In genomic region chr5:125660231-125660895, GRCh38 we compare ENCODE assay signal across 25 cellular contexts.
DNase-seq lines count a peak whose midpoint lies in the region; ATAC-seq and TF ChIP-seq lines count a peak whose summit lies in the region.
"Had no signal": no experiment of that assay in that cellular context is flagged by ENCODE, and none has a peak within 500 bp of the region (broad histone marks: within the 10 kb centered on the region; RNA-seq: fewer than 3 reads in every experiment).

No MANE protein-coding gene starts in this region.

- H3K27ac ChIP-seq in GM23338 (ENCODE audit: low read depth): no peak overlapping the region
- H3K27ac ChIP-seq: gastroesophageal sphincter, HL-60, VCaP had no signal

- H3K9me2 ChIP-seq in GM23338 (ENCODE audit: insufficient read depth): peaks cover 10% of the 10 kb centered on the region; the same call in 1 of the 2 replicates

- H3K27ac Mint-ChIP-seq in GM23338 (no peak overlapping the region), nephron (peak overlapping the region; percentile 52 to 82 (median 57))
- H3K27ac Mint-ChIP-seq: activated CD4-positive, alpha-beta T cell treated with anti-CD3 and anti-CD28 coated beads, Interleukin-2, amount 10 ng/mL, durations not matched to agents 7 days and 5 days; activated CD8-positive, alpha-beta memory T cell treated with anti-CD3 and anti-CD28 coated beads, Interleukin-2, amount 10 ng/mL, durations not matched to agents 7 days and 5 days; activated naive CD4-positive, alpha-beta T cell treated with anti-CD3 and anti-CD28 coated beads for 36 hours; CD4-positive, alpha-beta memory T cell had no signal

- no peak overlapping the region for H2AFZ ChIP-seq in GM23338

- H4K20me1 ChIP-seq in GM23338 (replicated peaks; ENCODE audit: insufficient read depth): no peaks in the 10 kb centered on the region

- H3K27me3 Mint-ChIP-seq in GM23338 (ENCODE audit: insufficient read depth, low read depth, poor library complexity) (peaks cover 2% of the 10 kb centered on the region), nephron (ENCODE audit: low read depth) (no peaks in the 10 kb centered on the region)
- H3K27me3 Mint-ChIP-seq: activated CD4-positive, alpha-beta T cell treated with anti-CD3 and anti-CD28 coated beads, Interleukin-2, amount 10 ng/mL, durations not matched to agents 7 days and 5 days; activated CD8-positive, alpha-beta memory T cell treated with anti-CD3 and anti-CD28 coated beads, Interleukin-2, amount 10 ng/mL, durations not matched to agents 7 days and 5 days; CD4-positive, alpha-beta memory T cell had no signal

- no peaks in the 10 kb centered on the region for H3K79me2 ChIP-seq in GM23338 (replicated peaks; ENCODE audit: insufficient read depth)

- H3K4me3 ChIP-seq in GM23338: no peak overlapping the region
- H3K4me3 ChIP-seq: gastroesophageal sphincter, lung, smooth muscle cell had no signal

- no peaks in the 10 kb centered on the region for H3F3A ChIP-seq in GM23338 (replicated peaks; ENCODE audit: low read depth)

- 0 out of 2 replicates have a peak, but pooled peaks cover 2% of the 10 kb centered on the region for H3K36me3 ChIP-seq in GM23338 (ENCODE audit: insufficient read depth)
- H3K36me3 ChIP-seq: gastroesophageal sphincter had no signal

- no peak for TF ChIP-seq CTCF in GM23338 (conservative IDR thresholded peaks at IDR 0.05; ENCODE audit: low read depth in 2 of 2)
- no peak for TF ChIP-seq CTCF in nephron (IDR thresholded peaks at IDR 0.05; ENCODE audit: unreplicated experiment in 3 of 3)

- peaks cover 23% of the 10 kb centered on the region for H3K4me1 Mint-ChIP-seq in GM23338
- peaks cover 16% of the 10 kb centered on the region for H3K4me1 Mint-ChIP-seq in nephron
- H3K4me1 Mint-ChIP-seq: activated CD4-positive, alpha-beta T cell treated with anti-CD3 and anti-CD28 coated beads, Interleukin-2, amount 10 ng/mL, durations not matched to agents 7 days and 5 days; activated CD8-positive, alpha-beta memory T cell treated with anti-CD3 and anti-CD28 coated beads, Interleukin-2, amount 10 ng/mL, durations not matched to agents 7 days and 5 days; CD4-positive, alpha-beta memory T cell had no signal

- peaks cover 10% of the 10 kb centered on the region; the same call in 1 of the 2 replicates for H3K4me1 ChIP-seq in GM23338 (ENCODE audit: insufficient read depth)

- ATAC-seq in GM23338 (peak; percentile 50; the same call in 2 of the 3 replicates), GM18870 (IDR thresholded peaks at IDR 0.05; ENCODE audit: unreplicated experiment) (no peak), HG03139 (IDR thresholded peaks at IDR 0.05; ENCODE audit: unreplicated experiment) (no peak), HG03565 (IDR thresholded peaks at IDR 0.05; ENCODE audit: unreplicated experiment) (no peak), GM21723 (IDR thresholded peaks at IDR 0.05; ENCODE audit: unreplicated experiment) (no peak)
- ATAC-seq: activated CD8-positive, alpha-beta memory T cell treated with anti-CD3 and anti-CD28 coated beads, Interleukin-2, amount 10 ng/mL, durations not matched to agents 7 days and 5 days; gastroesophageal sphincter had no signal

- DNase-seq in GM23338 (ENCODE audit: low spot score) (peak; percentile 13), astrocyte of the hippocampus (ENCODE audit: low read depth, low spot score) (peak; percentile 40), fibroblast of peridontal ligament (ENCODE audit: extremely low read depth) (peak; percentile 33)
- DNase-seq: activated CD4-positive, alpha-beta T cell treated with anti-CD3 and anti-CD28 coated beads, Interleukin-2, amount 10 ng/mL, durations not matched to agents 7 days and 5 days; activated CD8-positive, alpha-beta memory T cell treated with anti-CD3 and anti-CD28 coated beads, Interleukin-2, amount 10 ng/mL, durations not matched to agents 7 days and 5 days; activated naive CD4-positive, alpha-beta T cell treated with anti-CD3 and anti-CD28 coated beads for 36 hours; amygdala; CD4-positive, alpha-beta memory T cell; central memory CD4-positive, alpha-beta T cell; hypothalamus; islet precursor cell; NCI-H1105; NCI-H2029; stimulated activated CD4-positive, alpha-beta T cell treated with anti-CD3 and anti-CD28 coated beads, Interleukin-2, amount 100 ng/mL, for 24 hours; T-helper 2 cell had no signal

- no peaks in the 10 kb centered on the region for H3K27me3 ChIP-seq in GM23338 (ENCODE audit: insufficient read depth)
- H3K27me3 ChIP-seq: gastroesophageal sphincter had no signal

- H3K4me3 Mint-ChIP-seq in GM23338 (no peak overlapping the region), nephron (no peak overlapping the region)
- H3K4me3 Mint-ChIP-seq: activated CD4-positive, alpha-beta T cell treated with anti-CD3 and anti-CD28 coated beads, Interleukin-2, amount 10 ng/mL, durations not matched to agents 7 days and 5 days; activated CD8-positive, alpha-beta memory T cell treated with anti-CD3 and anti-CD28 coated beads, Interleukin-2, amount 10 ng/mL, durations not matched to agents 7 days and 5 days; activated naive CD4-positive, alpha-beta T cell treated with anti-CD3 and anti-CD28 coated beads for 36 hours; CD4-positive, alpha-beta memory T cell had no signal

- no peaks in the 10 kb centered on the region for H3K9me3 Mint-ChIP-seq in GM23338
- peaks cover 7% of the 10 kb centered on the region for H3K9me3 Mint-ChIP-seq in nephron

- peaks cover 4% of the 10 kb centered on the region; the same call in 1 of the 3 replicates for H3K36me3 Mint-ChIP-seq in GM23338 (ENCODE audit: low read depth)
- peaks cover 9% of the 10 kb centered on the region for H3K36me3 Mint-ChIP-seq in nephron (ENCODE audit: low read depth)
- H3K36me3 Mint-ChIP-seq: activated CD8-positive, alpha-beta memory T cell treated with anti-CD3 and anti-CD28 coated beads, Interleukin-2, amount 10 ng/mL, durations not matched to agents 7 days and 5 days; CD4-positive, alpha-beta memory T cell had no signal

- H3K4me2 ChIP-seq in GM23338: peak overlapping the region; percentile 36
- H3K4me2 ChIP-seq: smooth muscle cell had no signal

TF ChIP-seq in GM23338, 12 proteins besides CTCF, POLR2A, EP300 and RAD21 (continues in another document):
- TF ChIP-seq REST (IDR thresholded peaks at IDR 0.05; ENCODE audit: unreplicated experiment) (no peak), CREB1 (CRISPR knock-in tag; IDR thresholded peaks at IDR 0.05; ENCODE audit: low read depth) (no peak), ZNF331 (CRISPR knock-in tag; IDR thresholded peaks at IDR 0.05; ENCODE audit: low read depth) (no peak), JUNB (IDR thresholded peaks at IDR 0.05; ENCODE audit: unreplicated experiment) (no peak), POLR2AphosphoS5 (IDR thresholded peaks at IDR 0.05; ENCODE audit: low read depth) (no peak), STAT1 (IDR thresholded peaks at IDR 0.05; ENCODE audit: unreplicated experiment) (no peak), ZNF114 (CRISPR knock-in tag; IDR thresholded peaks at IDR 0.05) (no peak), EZH2 (IDR thresholded peaks at IDR 0.05; ENCODE audit: low read depth, unreplicated experiment) (no peak), NANOG (IDR thresholded peaks at IDR 0.05; ENCODE audit: borderline replicate concordance) (no peak)
